ENCODE assay signal across 30 cellular contexts in genomic region chr18:21314721-21315120, GRCh38.
A peak's percentile ranks its signal among the peaks of the same experiment; 100 is the strongest.
DNase-seq lines count a peak whose midpoint lies in the region; ATAC-seq, FAIRE-seq and TF ChIP-seq lines count a peak whose summit lies in the region.
"Had no signal": no experiment of that assay in that cellular context is flagged by ENCODE, and none has a peak within 500 bp of the region (broad histone marks: within the 10 kb centered on the region; RNA-seq: fewer than 3 reads in every experiment).

No MANE protein-coding gene starts in this region.

- H3K9me3 ChIP-seq in astrocyte (ENCODE audit: insufficient read depth, low read depth, low read length) (no peaks in the 10 kb centered on the region), HAP-1 (no peaks in the 10 kb centered on the region)
- H3K9me3 ChIP-seq: esophagus muscularis mucosa, psoas muscle, sigmoid colon, SJCRH30, transverse colon had no signal

- intact Hi-C loops in left ventricle myocardium superior (cut with micrococcal nuclease): loop anchor here (10.0 kb wide), 1 partner anchor 60 kb away; no protein-coding TSS in a partner anchor

- no peaks in the 10 kb centered on the region for H3K79me2 ChIP-seq in astrocyte (ENCODE audit: insufficient read depth, low read length)

- H3K4me1 ChIP-seq in astrocyte (ENCODE audit: insufficient read depth, low read length): peaks cover 8% of the 10 kb centered on the region
- peaks cover 10% of the 10 kb centered on the region for H3K4me1 ChIP-seq in HAP-1
- H3K4me1 ChIP-seq: heart left ventricle, psoas muscle, sigmoid colon, SJCRH30, transverse colon had no signal

- H3K4me3 Mint-ChIP-seq in astrocyte (ENCODE audit: unreplicated experiment) (no peak overlapping the region), mesothelial cell of epicardium (no peak overlapping the region)
- H3K4me3 Mint-ChIP-seq: activated B cell treated with CpG ODN at 0.5 μM for 24 hours; activated T-cell treated with anti-CD3 and anti-CD28 coated beads, Interleukin-2, amount 50 U/mL, for 72 hours; CD8-positive, alpha-beta memory T cell; central memory CD8-positive, alpha-beta T cell; IgD-negative memory B cell; naive thymus-derived CD4-positive, alpha-beta T cell had no signal

- H4K20me1 ChIP-seq in astrocyte (ENCODE audit: insufficient read depth, low read length): no peaks in the 10 kb centered on the region

- H3K27ac Mint-ChIP-seq in astrocyte (ENCODE audit: unreplicated experiment) (no peak overlapping the region), mesothelial cell of epicardium (peak overlapping the region; percentile 57)
- H3K27ac Mint-ChIP-seq: activated B cell treated with CpG ODN at 0.5 μM for 24 hours; activated T-cell treated with anti-CD3 and anti-CD28 coated beads, Interleukin-2, amount 50 U/mL, for 72 hours; CD8-positive, alpha-beta memory T cell; IgD-negative memory B cell; naive thymus-derived CD4-positive, alpha-beta T cell had no signal

- no peaks in the 10 kb centered on the region for H3K36me3 ChIP-seq in astrocyte (ENCODE audit: insufficient read depth, low read length)
- H3K36me3 ChIP-seq in HAP-1 (replicated peaks): no peaks in the 10 kb centered on the region; the same call in 1 of the 2 replicates
- H3K36me3 ChIP-seq: esophagus muscularis mucosa, heart left ventricle, sigmoid colon, SJCRH30, transverse colon had no signal

- no peak for TF ChIP-seq CTCF in astrocyte (IDR thresholded peaks at IDR 0.05; ENCODE audit: insufficient read depth, low read depth, low read length)
- TF ChIP-seq CTCF in mesothelial cell of epicardium (IDR thresholded peaks at IDR 0.05; ENCODE audit: unreplicated experiment): no peak

- H3K36me3 Mint-ChIP-seq in astrocyte (ENCODE audit: low read depth, unreplicated experiment): no peaks in the 10 kb centered on the region
- H3K36me3 Mint-ChIP-seq in mesothelial cell of epicardium: peaks cover 4% of the 10 kb centered on the region
- H3K36me3 Mint-ChIP-seq: CD8-positive, alpha-beta memory T cell; IgD-negative memory B cell; naive thymus-derived CD4-positive, alpha-beta T cell had no signal

- no peak overlapping the region for H3K4me2 ChIP-seq in astrocyte (ENCODE audit: low read length)

- no peak overlapping the region for H3K9ac ChIP-seq in astrocyte (ENCODE audit: low read length)

- H3K27me3 Mint-ChIP-seq in astrocyte (ENCODE audit: low read depth, unreplicated experiment): no peaks in the 10 kb centered on the region
- H3K27me3 Mint-ChIP-seq in mesothelial cell of epicardium (ENCODE audit: low read depth): no peaks in the 10 kb centered on the region
- H3K27me3 Mint-ChIP-seq: activated B cell treated with CpG ODN at 0.5 μM for 24 hours had no signal

- H3K4me3 ChIP-seq in astrocyte (ENCODE audit: insufficient read depth, low read depth, low read length) (no peak overlapping the region), HAP-1 (no peak overlapping the region)
- H3K4me3 ChIP-seq: esophagus muscularis mucosa, heart left ventricle, psoas muscle, sigmoid colon, SJCRH30, transverse colon had no signal

- H2AFZ ChIP-seq in astrocyte (ENCODE audit: low read depth, low read length): no peak overlapping the region

- H3K4me1 Mint-ChIP-seq in astrocyte (ENCODE audit: low read depth, unreplicated experiment) (peaks cover 14% of the 10 kb centered on the region), mesothelial cell of epicardium (peaks cover 28% of the 10 kb centered on the region)
- H3K4me1 Mint-ChIP-seq: activated B cell treated with CpG ODN at 0.5 μM for 24 hours; CD8-positive, alpha-beta memory T cell; central memory CD8-positive, alpha-beta T cell; IgD-negative memory B cell; naive thymus-derived CD4-positive, alpha-beta T cell had no signal

- no peaks in the 10 kb centered on the region for H3K27me3 ChIP-seq in astrocyte (ENCODE audit: insufficient read depth, low read length)
- H3K27me3 ChIP-seq in HAP-1 (ENCODE audit: low read depth): no peaks in the 10 kb centered on the region
- H3K27me3 ChIP-seq: esophagus muscularis mucosa, heart left ventricle, sigmoid colon, SJCRH30, transverse colon had no signal

- no peak for ATAC-seq in left ventricle myocardium superior
- ATAC-seq: activated T-cell treated with anti-CD3 and anti-CD28 coated beads, Interleukin-2, amount 50 U/mL, for 72 hours; heart left ventricle; naive thymus-derived CD4-positive, alpha-beta T cell; psoas muscle had no signal

- H3K9me3 Mint-ChIP-seq in astrocyte (ENCODE audit: unreplicated experiment): no peaks in the 10 kb centered on the region
- H3K9me3 Mint-ChIP-seq in mesothelial cell of epicardium: peaks cover 4% of the 10 kb centered on the region
- H3K9me3 Mint-ChIP-seq: activated B cell treated with CpG ODN at 0.5 μM for 24 hours; central memory CD8-positive, alpha-beta T cell had no signal

- DNase-seq in EL: peak; percentile 37
- DNase-seq in LoVo (ENCODE audit: low spot score): peak; percentile 44
- peak; percentile 27 for DNase-seq in astrocyte (ENCODE audit: low read depth)
- no peak for DNase-seq in mesothelial cell of epicardium (ENCODE audit: low spot score in 2 of 2, unreplicated experiment in 2 of 2)
- no peak for DNase-seq in HAP-1 (ENCODE audit: low spot score in 2 of 2)
- no peak for DNase-seq in activated CD4-positive, alpha-beta T cell treated with anti-CD3 and anti-CD28 coated beads for 4 hours
- no peak for DNase-seq in NCI-H128 (lab: John Stamatoyannopoulos, UW; ENCODE audit: unreplicated experiment)
- DNase-seq in left ventricle myocardium superior: no peak
- DNase-seq: activated B cell treated with CpG ODN at 0.5 μM for 24 hours; activated T-cell treated with anti-CD3 and anti-CD28 coated beads, Interleukin-2, amount 50 U/mL, for 72 hours; CD8-positive, alpha-beta memory T cell; DMS 273 treated with DMSO at 0.1 percent for 48 hours; foreskin melanocyte; heart left ventricle; naive thymus-derived CD4-positive, alpha-beta T cell; NCI-H1105; NCI-H187 treated with DMSO at 0.1 percent for 48 hours; NCI-H526; NK-92 treated with Interleukin-12 subunit alpha and Interleukin-12 subunit beta, amount 100 ng/mL, for 24 hours; nucleus accumbens; psoas muscle; sigmoid colon; SJCRH30; stimulated activated CD4-positive, alpha-beta T cell treated with anti-CD3 and anti-CD28 coated beads, Interleukin-12 subunit alpha, Interleukin-12 subunit beta, amount 100 ng/mL, for 4 hours; stimulated activated CD4-positive, alpha-beta T cell treated with anti-CD3 and anti-CD28 coated beads, Interleukin-4, amount 100 ng/mL, for 24 hours; T-helper 1 cell; transverse colon had no signal

- in situ Hi-C loops in HAP-1 (cut with MboI; ENCODE audit: low sequenced_read_pairs): no loop called here

- H3K27ac ChIP-seq in astrocyte (ENCODE audit: low read depth, low read length): no peak overlapping the region
- H3K27ac ChIP-seq: heart left ventricle, psoas muscle, sigmoid colon, SJCRH30, transverse colon had no signal

- no peak for FAIRE-seq in astrocyte (lab: Jason Lieb, UNC)

Comparison
In these comparisons a context has a peak if more than half of its experiments do, and no peak if none do; other contexts are left out.
1. DNase-seq: peak in EL (single experiment), LoVo (single experiment) and astrocyte (single experiment); none in mesothelial cell of epicardium (0 of 2), HAP-1 (0 of 2), activated CD4-positive, alpha-beta T cell treated with anti-CD3 and anti-CD28 coated beads for 4 hours (0 of 2), NCI-H128 (single experiment) and left ventricle myocardium superior (single experiment).